In genomic region chr6:44667668-44668390, GRCh38 we compare ENCODE assay signal across 7 cellular contexts.
A peak's percentile ranks its signal among the peaks of the same experiment; 100 is the strongest.
DNase-seq lines count a peak whose midpoint lies in the region; ATAC-seq and TF ChIP-seq lines count a peak whose summit lies in the region.

No MANE protein-coding gene starts in this region.

- no peaks in the 10 kb centered on the region for H3K27me3 ChIP-seq in lower lobe of right lung (ENCODE audit: low read depth)

- no peak overlapping the region for H3K4me3 ChIP-seq in lower lobe of right lung

- no peaks in the 10 kb centered on the region for H3K36me3 ChIP-seq in lower lobe of right lung

- ATAC-seq in GM18868 (IDR thresholded peaks at IDR 0.05; ENCODE audit: unreplicated experiment) (peak; percentile 73), lower lobe of right lung (peak in 1 of 2 donors; percentile 55), GM18907 (IDR thresholded peaks at IDR 0.05; ENCODE audit: unreplicated experiment) (no peak)

- no peaks in the 10 kb centered on the region for H3K9me3 ChIP-seq in lower lobe of right lung

- peaks cover 5% of the 10 kb centered on the region for H3K4me1 ChIP-seq in lower lobe of right lung

- DNase-seq in NAMALWA (ENCODE audit: low spot score) (peak; percentile 48), amniotic epithelial cell (ENCODE audit: low read depth) (peak; percentile 37), lower lobe of right lung (no peak), hippocampal formation (lab: John Stamatoyannopoulos, UW) (no peak), middle frontal gyrus (ENCODE audit: extremely low spot score, low spot score) (no peak)

- no peak overlapping the region for H3K27ac ChIP-seq in lower lobe of right lung

- peak; percentile 53 for TF ChIP-seq CTCF in lower lobe of right lung (IDR thresholded peaks at IDR 0.05)

- intact Hi-C loops in lower lobe of right lung (cut with DNase I) = no loop called here

Comparison
In these comparisons a context has a peak if more than half of its experiments do, and no peak if none do; other contexts are left out.
1. DNase-seq: peak in NAMALWA (single experiment) and amniotic epithelial cell (single experiment); none in lower lobe of right lung (single experiment), hippocampal formation (0 of 2) and middle frontal gyrus (single experiment).